Comparison of ENCODE assay signal across 1 cellular context in the genomic region with DNA sequence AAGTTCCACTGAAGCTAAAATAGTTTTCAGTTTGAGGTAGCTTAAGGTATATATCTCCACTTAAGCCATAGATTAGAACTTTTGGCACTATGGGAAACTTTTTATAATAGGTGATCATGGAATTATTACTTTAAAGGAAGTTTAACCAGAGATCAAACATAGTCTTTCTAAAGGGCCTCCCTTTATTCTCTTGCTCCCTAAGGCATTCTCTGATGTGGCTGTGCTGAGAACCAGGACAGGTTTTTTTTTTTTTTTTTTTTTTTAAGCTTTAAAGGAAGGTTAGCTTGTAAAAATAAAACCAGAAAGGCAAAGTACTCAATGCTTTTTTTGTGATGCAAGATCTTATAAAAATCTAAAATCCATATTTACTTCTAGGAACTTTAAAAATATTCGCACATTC.
TF ChIP-seq lines count a peak whose summit lies in the region.

No MANE protein-coding gene starts in this region.

TF ChIP-seq in A549, 52 proteins besides CTCF, POLR2A, EP300 and RAD21:
- TF ChIP-seq ZNF302 (CRISPR knock-in tag; IDR thresholded peaks at IDR 0.05): no peak
- no peak for TF ChIP-seq EHF (CRISPR knock-in tag; IDR thresholded peaks at IDR 0.05)
- TF ChIP-seq FOXS1 (CRISPR knock-in tag; IDR thresholded peaks at IDR 0.05): no peak
- TF ChIP-seq, protein P1, sequence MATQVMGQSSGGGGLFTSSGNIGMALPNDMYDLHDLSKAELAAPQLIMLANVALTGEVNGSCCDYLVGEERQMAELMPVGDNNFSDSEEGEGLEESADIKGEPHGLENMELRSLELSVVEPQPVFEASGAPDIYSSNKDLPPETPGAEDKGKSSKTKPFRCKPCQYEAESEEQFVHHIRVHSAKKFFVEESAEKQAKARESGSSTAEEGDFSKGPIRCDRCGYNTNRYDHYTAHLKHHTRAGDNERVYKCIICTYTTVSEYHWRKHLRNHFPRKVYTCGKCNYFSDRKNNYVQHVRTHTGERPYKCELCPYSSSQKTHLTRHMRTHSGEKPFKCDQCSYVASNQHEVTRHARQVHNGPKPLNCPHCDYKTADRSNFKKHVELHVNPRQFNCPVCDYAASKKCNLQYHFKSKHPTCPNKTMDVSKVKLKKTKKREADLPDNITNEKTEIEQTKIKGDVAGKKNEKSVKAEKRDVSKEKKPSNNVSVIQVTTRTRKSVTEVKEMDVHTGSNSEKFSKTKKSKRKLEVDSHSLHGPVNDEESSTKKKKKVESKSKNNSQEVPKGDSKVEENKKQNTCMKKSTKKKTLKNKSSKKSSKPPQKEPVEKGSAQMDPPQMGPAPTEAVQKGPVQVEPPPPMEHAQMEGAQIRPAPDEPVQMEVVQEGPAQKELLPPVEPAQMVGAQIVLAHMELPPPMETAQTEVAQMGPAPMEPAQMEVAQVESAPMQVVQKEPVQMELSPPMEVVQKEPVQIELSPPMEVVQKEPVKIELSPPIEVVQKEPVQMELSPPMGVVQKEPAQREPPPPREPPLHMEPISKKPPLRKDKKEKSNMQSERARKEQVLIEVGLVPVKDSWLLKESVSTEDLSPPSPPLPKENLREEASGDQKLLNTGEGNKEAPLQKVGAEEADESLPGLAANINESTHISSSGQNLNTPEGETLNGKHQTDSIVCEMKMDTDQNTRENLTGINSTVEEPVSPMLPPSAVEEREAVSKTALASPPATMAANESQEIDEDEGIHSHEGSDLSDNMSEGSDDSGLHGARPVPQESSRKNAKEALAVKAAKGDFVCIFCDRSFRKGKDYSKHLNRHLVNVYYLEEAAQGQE (IDR thresholded peaks at IDR 0.05): no peak
- no peak for TF ChIP-seq CEBPB (IDR thresholded peaks at IDR 0.05)
- no peak for TF ChIP-seq SMC3 (IDR thresholded peaks at IDR 0.05)
- TF ChIP-seq RCOR1 (IDR thresholded peaks at IDR 0.05; ENCODE audit: low read depth, low read length): no peak
- TF ChIP-seq USF2 (IDR thresholded peaks at IDR 0.05): no peak
- no peak for TF ChIP-seq EHMT2 (IDR thresholded peaks at IDR 0.05; ENCODE audit: low read depth)
- no peak for TF ChIP-seq HES2 (IDR thresholded peaks at IDR 0.05)
- TF ChIP-seq, protein P2, sequence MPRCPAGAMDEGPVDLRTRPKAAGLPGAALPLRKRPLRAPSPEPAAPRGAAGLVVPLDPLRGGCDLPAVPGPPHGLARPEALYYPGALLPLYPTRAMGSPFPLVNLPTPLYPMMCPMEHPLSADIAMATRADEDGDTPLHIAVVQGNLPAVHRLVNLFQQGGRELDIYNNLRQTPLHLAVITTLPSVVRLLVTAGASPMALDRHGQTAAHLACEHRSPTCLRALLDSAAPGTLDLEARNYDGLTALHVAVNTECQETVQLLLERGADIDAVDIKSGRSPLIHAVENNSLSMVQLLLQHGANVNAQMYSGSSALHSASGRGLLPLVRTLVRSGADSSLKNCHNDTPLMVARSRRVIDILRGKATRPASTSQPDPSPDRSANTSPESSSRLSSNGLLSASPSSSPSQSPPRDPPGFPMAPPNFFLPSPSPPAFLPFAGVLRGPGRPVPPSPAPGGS (IDR thresholded peaks at IDR 0.05): no peak
- TF ChIP-seq HEYL (CRISPR knock-in tag; IDR thresholded peaks at IDR 0.05): no peak
